Comparison of ENCODE assay signal across 17 cellular contexts in the genomic region with DNA sequence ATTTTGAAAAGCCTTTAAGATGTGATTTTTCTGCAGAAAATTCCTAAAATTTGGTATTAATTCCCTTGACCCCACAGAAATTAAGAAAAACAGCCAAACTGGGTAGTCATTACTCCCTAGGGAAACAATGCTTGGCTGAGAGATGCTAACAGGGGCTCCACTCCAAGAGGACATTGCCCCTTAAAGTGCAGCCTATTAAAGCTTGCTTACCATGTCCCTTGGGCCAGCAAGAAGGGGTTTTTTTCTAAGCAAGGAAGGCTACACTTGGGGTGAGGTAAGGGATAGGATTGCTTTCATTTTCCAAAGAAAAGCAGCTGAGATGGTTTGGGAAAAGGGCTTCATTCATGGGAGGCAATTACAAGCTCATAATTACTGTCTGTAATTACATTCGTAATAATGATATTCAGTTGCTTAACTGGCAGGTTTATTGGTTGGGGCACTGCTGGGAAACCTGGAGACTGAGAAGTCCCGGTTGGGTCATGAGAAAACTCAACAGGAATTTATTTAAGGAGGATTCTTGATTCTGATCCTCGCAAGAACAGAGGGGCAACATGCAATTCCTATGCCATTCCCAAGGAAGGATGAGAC.
DNase-seq lines count a peak whose midpoint lies in the region; ATAC-seq and TF ChIP-seq lines count a peak whose summit lies in the region.
"Had no signal": no experiment of that assay in that cellular context is flagged by ENCODE, and none has a peak within 500 bp of the region (broad histone marks: within the 10 kb centered on the region; RNA-seq: fewer than 3 reads in every experiment).

No MANE protein-coding gene starts in this region.

- CTCF ChIA-PET in HEK293T (lab: Yijun Ruan, JAX), result interaction anchor here (0.6 to 1.0 kb wide), 2 partner anchors 45 to 200 kb away, joined by 4 to 7 read pairs; no protein-coding TSS in a partner anchor

- DNase-seq in DMS 273 (lab: John Stamatoyannopoulos, UW; ENCODE audit: unreplicated experiment) (peak; percentile 9), DMS 273 treated with DMSO at 0.1 percent for 48 hours (lab: John Stamatoyannopoulos, UW) (no peak), HEK293T (ENCODE audit: extremely low spot score) (no peak), NCI-H69 (lab: John Stamatoyannopoulos, UW) (peak; percentile 91), sciatic nerve (ENCODE audit: low spot score) (no peak), LoVo (ENCODE audit: low spot score) (no peak), HT-29 (ENCODE audit: low spot score) (no peak)
- DNase-seq: DMS153, EL, H9, NCI-H1930, NCI-H446 treated with DMSO at 0.1 percent for 48 hours, Right ventricle myocardium superior, SW 1271, T-helper 2 cell had no signal

- POLR2A ChIA-PET in HEK293T (lab: Yijun Ruan, JAX), result no interaction called here

- intact Hi-C loops in sciatic nerve (cut with DNase I), result no loop called here

- ATAC-seq in sciatic nerve (peak; percentile 36), HG03469 (IDR thresholded peaks at IDR 0.05; ENCODE audit: unreplicated experiment) (no peak)
- ATAC-seq: GM12878 had no signal

TF ChIP-seq in HEK293T, 16 proteins besides CTCF, POLR2A, EP300 and RAD21:
- TF ChIP-seq, protein P1, sequence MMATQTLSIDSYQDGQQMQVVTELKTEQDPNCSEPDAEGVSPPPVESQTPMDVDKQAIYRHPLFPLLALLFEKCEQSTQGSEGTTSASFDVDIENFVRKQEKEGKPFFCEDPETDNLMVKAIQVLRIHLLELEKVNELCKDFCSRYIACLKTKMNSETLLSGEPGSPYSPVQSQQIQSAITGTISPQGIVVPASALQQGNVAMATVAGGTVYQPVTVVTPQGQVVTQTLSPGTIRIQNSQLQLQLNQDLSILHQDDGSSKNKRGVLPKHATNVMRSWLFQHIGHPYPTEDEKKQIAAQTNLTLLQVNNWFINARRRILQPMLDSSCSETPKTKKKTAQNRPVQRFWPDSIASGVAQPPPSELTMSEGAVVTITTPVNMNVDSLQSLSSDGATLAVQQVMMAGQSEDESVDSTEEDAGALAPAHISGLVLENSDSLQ (IDR thresholded peaks at IDR 0.05), result peak; percentile 68
- no peak for TF ChIP-seq CTBP1 (IDR thresholded peaks at IDR 0.05; ENCODE audit: borderline replicate concordance)

Comparison
In these comparisons a context has a peak if more than half of its experiments do, and no peak if none do; other contexts are left out.
1. DNase-seq: peak in DMS 273 (single experiment) and NCI-H69 (single experiment); none in DMS 273 treated with DMSO at 0.1 percent for 48 hours (single experiment), HEK293T (single experiment), sciatic nerve (single experiment), LoVo (single experiment) and HT-29 (single experiment).